23 cellular contexts compared by ENCODE assay signal in the genomic region with DNA sequence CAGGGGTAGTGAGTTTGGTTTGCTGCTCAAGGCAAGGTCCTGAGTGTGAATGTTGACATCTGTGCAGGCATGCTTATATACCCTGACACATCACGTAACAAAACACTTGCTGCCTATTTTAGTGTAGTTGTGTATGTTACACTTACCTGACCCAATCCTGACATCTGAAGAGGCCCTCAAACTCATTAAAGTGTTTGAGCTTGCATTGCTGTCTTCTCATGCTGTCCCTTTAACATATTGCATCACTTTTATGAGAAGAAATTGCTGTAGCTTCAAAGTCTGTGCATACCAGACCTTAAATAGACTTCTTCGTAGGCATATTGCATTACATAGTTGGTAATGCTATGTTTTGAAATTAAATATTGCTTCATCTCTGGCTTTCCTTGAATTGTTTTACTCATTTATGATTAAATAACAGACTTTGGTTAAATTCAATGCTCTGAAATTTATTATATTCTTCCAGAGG. TPM values are rescaled to one million over a fixed set of nuclear protein-coding genes. Genes with fewer than 3 reads are reported as not detected.
DNase-seq lines count a peak whose midpoint lies in the region; ATAC-seq, FAIRE-seq and TF ChIP-seq lines count a peak whose summit lies in the region.
"Had no signal": no experiment of that assay in that cellular context is flagged by ENCODE, and none has a peak within 500 bp of the region (broad histone marks: within the 10 kb centered on the region; RNA-seq: fewer than 3 reads in every experiment).

A gene (minus strand): TSS at position 51 of the 466 bp plus-strand sequence. CDS start 56 bp downstream, outside the sequence.

- no peak for TF ChIP-seq POLR2A in IMR-90 (IDR thresholded peaks at IDR 0.05; ENCODE audit: low read depth, low read length)
- no peak for TF ChIP-seq POLR2A in H54 (IDR thresholded peaks at IDR 0.05; ENCODE audit: low read depth, low read length)

- H3K36me3 Mint-ChIP-seq in GM23338 (ENCODE audit: low read depth) (peaks cover 8% of the 10 kb centered on the region; the same call in 2 of the 3 replicates), T-cell (no peaks in the 10 kb centered on the region)
- H3K36me3 Mint-ChIP-seq: CD4-positive, alpha-beta memory T cell had no signal

- no peak for ATAC-seq in GM23338
- ATAC-seq in IMR-90 (ENCODE audit: low read depth) = no peak
- ATAC-seq in T-cell (replicated peaks in 1 of 4) = no peak
- ATAC-seq: HCT116 had no signal

- no peak within 1 kb of the TSS for H3K18ac ChIP-seq in IMR-90 (ENCODE audit: low read depth, low read length)

- H3K14ac ChIP-seq in IMR-90 (replicated peaks; ENCODE audit: low read depth, low read length) = no peak within 1 kb of the TSS

- dilution Hi-C loops in IMR-90 (cut with HindIII; ENCODE audit: low sequenced_read_pairs, unreplicated experiment) = no loop called here

- H2BK5ac ChIP-seq in IMR-90 (ENCODE audit: low read depth, low read length, poor library complexity, severe bottlenecking) = no peak within 1 kb of the TSS

- no peaks in the 10 kb centered on the region for H3K27me3 ChIP-seq in GM23338 (ENCODE audit: insufficient read depth)
- no peaks in the 10 kb centered on the region for H3K27me3 ChIP-seq in IMR-90 (ENCODE audit: control insufficient read depth, insufficient read depth, low read length)
- H3K27me3 ChIP-seq in bronchial epithelial cell (ENCODE audit: control insufficient read depth, insufficient read depth, low read length) = no peaks in the 10 kb centered on the region

- no peak for TF ChIP-seq RAD21 in IMR-90 (IDR thresholded peaks at IDR 0.05; ENCODE audit: low read length)

- DNase-seq in GM23338 (ENCODE audit: low spot score) (peak; percentile 6), IMR-90 (no peak), bronchial epithelial cell (ENCODE audit: low read depth) (peak; percentile 7), epithelial cell of esophagus (ENCODE audit: low read depth) (peak; percentile 17), T-cell (no peak), H54 (ENCODE audit: insufficient read length, low spot score) (no peak)
- DNase-seq: C1 segment of cervical spinal cord; Calu3; CD4-positive, alpha-beta memory T cell; COR-L47; DMS53; DMS79 treated with DMSO at 0.1 percent for 48 hours; GF-D8; GOT3; H9 had no signal

- WGBS in IMR-90 (ENCODE audit: extremely low coverage in 2 of 2, insufficient read length in 1 of 2), 2 experiments = no CpG with 5 or more reads among the region's 2 CpGs

- no peaks in the 10 kb centered on the region for H3K79me1 ChIP-seq in IMR-90 (ENCODE audit: low read depth in 1 of 2, low read length in 2 of 2)

- H2BK15ac ChIP-seq in IMR-90 (ENCODE audit: low read depth, low read length) = no peak within 1 kb of the TSS

- no peaks in the 10 kb centered on the region for H3K9me2 ChIP-seq in GM23338 (ENCODE audit: insufficient read depth)

- H4K5ac ChIP-seq in IMR-90 (ENCODE audit: low read depth, low read length) = no peak within 1 kb of the TSS

- H4K20me1 ChIP-seq in GM23338 (replicated peaks; ENCODE audit: insufficient read depth) (no peaks in the 10 kb centered on the region), IMR-90 (ENCODE audit: insufficient read depth, low read length) (no peaks in the 10 kb centered on the region)

- CTCF ChIA-PET in IMR-90 (lab: Yijun Ruan, JAX) (no interaction called here), T-cell (lab: Charles Lee) (no interaction called here)

- H2BK20ac ChIP-seq in IMR-90 (ENCODE audit: low read depth, low read length) = no peak within 1 kb of the TSS

- H3K4me2 ChIP-seq in GM23338 (no peak within 1 kb of the TSS), IMR-90 (ENCODE audit: low read depth, low read length) (no peak within 1 kb of the TSS)

- H3K4me1 ChIP-seq in GM23338 (ENCODE audit: insufficient read depth) (no peaks in the 10 kb centered on the region), IMR-90 (ENCODE audit: control insufficient read depth, insufficient read depth, low read length) (no peaks in the 10 kb centered on the region)

- peaks cover 13% of the 10 kb centered on the region for H3K9me3 ChIP-seq in IMR-90 (ENCODE audit: control insufficient read depth, insufficient read depth, low read length)

- H2AK9ac ChIP-seq in IMR-90 (replicated peaks; ENCODE audit: low read depth, low read length, poor library complexity) = no peak within 1 kb of the TSS

- no TSS peak for BruUV-seq in IMR-90 (replicated peaks; lab: Mats Ljungman, UMichigan)

- H3K27ac Mint-ChIP-seq in GM23338 = no peak within 1 kb of the TSS; the same call in 1 of the 2 replicates
- H3K27ac Mint-ChIP-seq in T-cell = no peak within 1 kb of the TSS
- H3K27ac Mint-ChIP-seq: CD4-positive, alpha-beta memory T cell; H9 had no signal

- H3K79me2 ChIP-seq in GM23338 (replicated peaks; ENCODE audit: insufficient read depth) = no peaks in the 10 kb centered on the region

- H3K4me3 ChIP-seq in GM23338 (no peak within 1 kb of the TSS), IMR-90 (ENCODE audit: insufficient read depth, low read depth, low read length) (no peak within 1 kb of the TSS), bronchial epithelial cell (ENCODE audit: low read depth, low read length) (no peak within 1 kb of the TSS), epithelial cell of esophagus (ENCODE audit: low read length) (no peak within 1 kb of the TSS)

- peaks cover under 1% of the 10 kb centered on the region for H3K27me3 Mint-ChIP-seq in GM23338 (ENCODE audit: insufficient read depth, low read depth, poor library complexity)
- H3K27me3 Mint-ChIP-seq in T-cell = no peaks in the 10 kb centered on the region
- H3K27me3 Mint-ChIP-seq: CD4-positive, alpha-beta memory T cell had no signal

- no peak within 1 kb of the TSS for H3K27ac ChIP-seq in GM23338 (ENCODE audit: low read depth)
- H3K27ac ChIP-seq in IMR-90 (ENCODE audit: insufficient read depth, low read length) = no peak within 1 kb of the TSS

- no peak within 1 kb of the TSS for H3K56ac ChIP-seq in IMR-90 (ENCODE audit: extremely low read depth, insufficient read depth, low read length)

- in situ Hi-C loops in IMR-90 (cut with MboI; ENCODE audit: low sequenced_read_pairs) = no loop called here

- H2BK120ac ChIP-seq in IMR-90 (ENCODE audit: low read depth, low read length) = no peak within 1 kb of the TSS

- H3K9ac ChIP-seq in IMR-90 (ENCODE audit: low read depth, low read length) = no peak within 1 kb of the TSS

- POLR2A ChIA-PET in IMR-90 (lab: Charles Lee; ENCODE audit: unreplicated experiment) (no interaction called here), T-cell (lab: Charles Lee) (no interaction called here)

- H4K91ac ChIP-seq in IMR-90 (ENCODE audit: insufficient read depth, low read depth, low read length) = no peak within 1 kb of the TSS

- H2AFZ ChIP-seq in GM23338 (no peak within 1 kb of the TSS), IMR-90 (replicated peaks; ENCODE audit: low read length, poor library complexity) (no peak within 1 kb of the TSS)

- H2AK5ac ChIP-seq in IMR-90 (ENCODE audit: low read depth, low read length) = no peak within 1 kb of the TSS

- H3K9me1 ChIP-seq in IMR-90 (ENCODE audit: insufficient read depth, low read length) = no peaks in the 10 kb centered on the region

- H4K8ac ChIP-seq in IMR-90 (ENCODE audit: low read depth in 2 of 2, low read length in 2 of 2) = no peak within 1 kb of the TSS

- FAIRE-seq in bronchial epithelial cell (lab: Jason Lieb, UNC) (peak; percentile 95), H54 (lab: Jason Lieb, UNC) (no peak)
- FAIRE-seq: GM12891, GM18507 had no signal

- TF ChIP-seq CTCF in GM23338 (conservative IDR thresholded peaks at IDR 0.05; ENCODE audit: low read depth in 2 of 2) (no peak), IMR-90 (conservative IDR thresholded peaks at IDR 0.05; ENCODE audit: low read depth, low read length) (no peak), bronchial epithelial cell (IDR thresholded peaks at IDR 0.05; ENCODE audit: insufficient read depth, low read length, severe bottlenecking) (no peak), epithelial cell of esophagus (IDR thresholded peaks at IDR 0.05; ENCODE audit: insufficient read depth, low read depth, low read length, missing control alignments) (no peak)

- H3K23ac ChIP-seq in IMR-90 (ENCODE audit: low read depth, low read length) = no peak within 1 kb of the TSS

- no peaks in the 10 kb centered on the region for H3K36me3 ChIP-seq in GM23338 (ENCODE audit: insufficient read depth)
- H3K36me3 ChIP-seq in IMR-90 (ENCODE audit: control insufficient read depth, insufficient read depth, low read length) = no peaks in the 10 kb centered on the region
- H3K36me3 ChIP-seq in bronchial epithelial cell (ENCODE audit: control insufficient read depth, insufficient read depth, low read length) = no peaks in the 10 kb centered on the region

- no peak within 1 kb of the TSS for H3K4me3 Mint-ChIP-seq in GM23338
- no peak within 1 kb of the TSS for H3K4me3 Mint-ChIP-seq in T-cell
- H3K4me3 Mint-ChIP-seq: CD4-positive, alpha-beta memory T cell; H9 had no signal

- no peak within 1 kb of the TSS for H3K4ac ChIP-seq in IMR-90 (ENCODE audit: low read depth, low read length)

- no peaks in the 10 kb centered on the region for H3F3A ChIP-seq in GM23338 (replicated peaks; ENCODE audit: low read depth)

- H3K4me1 Mint-ChIP-seq in GM23338 (no peaks in the 10 kb centered on the region), T-cell (no peaks in the 10 kb centered on the region)
- H3K4me1 Mint-ChIP-seq: CD4-positive, alpha-beta memory T cell; H9 had no signal

- intact Hi-C loops in IMR-90 (cut with micrococcal nuclease) = no loop called here

- H3K9me3 Mint-ChIP-seq in GM23338 (peaks cover 19% of the 10 kb centered on the region), T-cell (peaks cover under 1 to 6% (median 2%) of the 10 kb centered on the region in 3 donors)

TF ChIP-seq in GM23338, 12 proteins besides CTCF, POLR2A, EP300 and RAD21 (continues in another document):
- no peak for TF ChIP-seq STAT1 (IDR thresholded peaks at IDR 0.05; ENCODE audit: unreplicated experiment)
- TF ChIP-seq CREB1 (CRISPR knock-in tag; IDR thresholded peaks at IDR 0.05; ENCODE audit: low read depth) = no peak
- TF ChIP-seq EZH2phosphoT487 (IDR thresholded peaks at IDR 0.05; ENCODE audit: unreplicated experiment) = no peak
- no peak for TF ChIP-seq ZNF114 (CRISPR knock-in tag; IDR thresholded peaks at IDR 0.05)

TF ChIP-seq in IMR-90, 13 proteins besides CTCF, POLR2A, EP300 and RAD21:
- TF ChIP-seq MAZ (IDR thresholded peaks at IDR 0.05; ENCODE audit: borderline replicate concordance, low read depth, low read length) (no peak), SMC3 (IDR thresholded peaks at IDR 0.05; ENCODE audit: low read depth, low read length) (no peak), CHD1 (IDR thresholded peaks at IDR 0.05; ENCODE audit: low read depth, low read length) (no peak), CEBPB (IDR thresholded peaks at IDR 0.05; ENCODE audit: low read depth, low read length) (0 out of 2 replicates have a peak, but pooled peaks have one; percentile 41)

RNA-seq across cellular contexts. Expression of the gene that starts here (rescaled TPM):
- not detected in 2 replicates for total RNA-seq in GM23338 (2014; rRNA removed; shearing (Covaris generic))
- not detected in 2 replicates for polyA plus RNA-seq in GM23338 (2016; fragmentation: Nextera tagmentation; extraction: Ambion mirVana)
- total RNA-seq in IMR-90 (2012; rRNA removed) = not detected in 2 replicates
- not detected in 2 replicates for polyA plus RNA-seq in IMR-90 (2012; rRNA removed)
- polyA plus RNA-seq in IMR-90 (2012; cell fraction: cytosol; rRNA removed) = not detected in 2 replicates
- not detected in 2 replicates for polyA plus RNA-seq in IMR-90 (2012; cell fraction: nucleus; rRNA removed; ENCODE audit: low replicate concordance)
- not detected in 2 replicates for total RNA-seq in bronchial epithelial cell
- not detected for total RNA-seq in T-cell
- total RNA-seq: A172; A673; Calu3; CD4-positive, alpha-beta memory T cell; Daoy; G401; H9 had no signal
- polyA plus RNA-seq: BJ; CD4-positive, alpha-beta memory T cell had no signal

Comparison
In these comparisons a context has a peak if more than half of its experiments do, and no peak if none do; other contexts are left out.
1. Peak in DNase-seq in GM23338; RNA of the gene not detected or under 1 TPM.
2. Peak in DNase-seq in bronchial epithelial cell; RNA of the gene not detected or under 1 TPM.